9 cellular contexts compared by ENCODE assay signal in genomic region chr9:110256142-110256391, GRCh38. TPM values are rescaled to one million over a fixed set of nuclear protein-coding genes. Genes with fewer than 3 reads are reported as not detected.
DNase-seq lines count a peak whose midpoint lies in the region; ATAC-seq and TF ChIP-seq lines count a peak whose summit lies in the region.
"Had no signal": no experiment of that assay in that cellular context is flagged by ENCODE, and none has a peak within 500 bp of the region (broad histone marks: within the 10 kb centered on the region; RNA-seq: fewer than 3 reads in every experiment).

No MANE protein-coding gene starts in this region.

- peaks cover 42% of the 10 kb centered on the region for H3K4me1 Mint-ChIP-seq in central memory CD8-positive, alpha-beta T cell

- H2BK5ac ChIP-seq in mesendoderm (ENCODE audit: low read length): no peak overlapping the region

- H3K36me3 ChIP-seq in mesendoderm (ENCODE audit: control insufficient read depth, insufficient read depth, low read length) (no peaks in the 10 kb centered on the region), aorta (ENCODE audit: control insufficient read depth in 1 of 2, insufficient read depth in 2 of 2, low read length in 1 of 2) (no peaks in the 10 kb centered on the region)

- no peaks in the 10 kb centered on the region for H3K9me3 ChIP-seq in aorta (ENCODE audit: control insufficient read depth, low read length)

- H3K4me1 ChIP-seq in mesendoderm (ENCODE audit: control insufficient read depth, low read depth, low read length) (peaks cover 4% of the 10 kb centered on the region), aorta (ENCODE audit: control insufficient read depth in 1 of 2, insufficient read depth in 2 of 2, low read length in 2 of 2) (peaks cover 0 to 3% of the 10 kb centered on the region in 2 donors)

- peak overlapping the region; percentile 43 for H3K4me2 ChIP-seq in mesendoderm (ENCODE audit: low read length)

- no peak overlapping the region for H3K23ac ChIP-seq in mesendoderm (ENCODE audit: low read length)

- peak overlapping the region; percentile 85 for H3K9ac ChIP-seq in mesendoderm (ENCODE audit: low read length)

- H3K4me3 ChIP-seq in mesendoderm (ENCODE audit: low read length): peak overlapping the region; percentile 64
- H3K4me3 ChIP-seq in aorta (ENCODE audit: low read length in 2 of 2): peak overlapping the region; percentile 51 to 78

- peak overlapping the region; percentile 86 for H3K27ac Mint-ChIP-seq in central memory CD8-positive, alpha-beta T cell (ENCODE audit: low read depth)

- ATAC-seq in central memory CD8-positive, alpha-beta T cell (replicated peaks; ENCODE audit: extremely low read depth, poor library complexity, severe bottlenecking): no peak
- ATAC-seq in aorta (ENCODE audit: low FRiP score): peak; percentile 62

- TF ChIP-seq CTCF in C4-2B (conservative IDR thresholded peaks at IDR 0.05): no peak

- H4K5ac ChIP-seq in mesendoderm (ENCODE audit: low read length): no peak overlapping the region

- no CpG with 5 or more reads among the region's 29 CpGs for WGBS in mesendoderm (ENCODE audit: extremely low coverage, insufficient coverage, low lambda C conversion rate)
- 0% methylated on average over 19 to 29 of the region's 29 CpGs for WGBS in aorta, 2 donors

- H3K27me3 Mint-ChIP-seq in central memory CD8-positive, alpha-beta T cell: no peaks in the 10 kb centered on the region

- peak overlapping the region; percentile 95 for H3K27ac ChIP-seq in C4-2B
- H3K27ac ChIP-seq in mesendoderm (ENCODE audit: low read depth, low read length): peak overlapping the region; percentile 58
- H3K27ac ChIP-seq in aorta (ENCODE audit: low read depth in 1 of 2, low read length in 2 of 2): peak overlapping the region in 1 of 2 donors; percentile 55

- peak overlapping the region; percentile 21 for H3K4ac ChIP-seq in mesendoderm (ENCODE audit: low read depth, low read length)

- intact Hi-C loops in aorta (cut with DNase I): no loop called here

- H3K27me3 ChIP-seq in mesendoderm (ENCODE audit: insufficient read depth, low read length, poor library complexity) (no peaks in the 10 kb centered on the region), aorta (ENCODE audit: control insufficient read depth in 1 of 2, insufficient read depth in 2 of 2, low read length in 1 of 2) (no peaks in the 10 kb centered on the region)

- H2BK15ac ChIP-seq in mesendoderm (replicated peaks; ENCODE audit: low read depth): no peak overlapping the region

- peak overlapping the region; percentile 84 for H3K56ac ChIP-seq in mesendoderm (ENCODE audit: low read length)

- H3K18ac ChIP-seq in mesendoderm (ENCODE audit: low read length): peak overlapping the region; percentile 43

- peaks cover 5% of the 10 kb centered on the region for H3K36me3 Mint-ChIP-seq in central memory CD8-positive, alpha-beta T cell (ENCODE audit: insufficient read depth)

- no peak overlapping the region for H2BK120ac ChIP-seq in mesendoderm (ENCODE audit: low read depth, low read length)

- H3K9me3 Mint-ChIP-seq in central memory CD8-positive, alpha-beta T cell: no peaks in the 10 kb centered on the region

- H3K79me1 ChIP-seq in mesendoderm (ENCODE audit: low read length): no peaks in the 10 kb centered on the region

- DNase-seq in HT1080 (ENCODE audit: low read depth) (peak; percentile 21), mesendoderm (no peak), aorta (no peak), HPDE6-E6E7 (ENCODE audit: extremely low spot score) (no peak), NCI-H187 (lab: John Stamatoyannopoulos, UW) (no peak), iPS-NIHi11 (ENCODE audit: low spot score) (no peak)
- DNase-seq in central memory CD8-positive, alpha-beta T cell (ENCODE audit: low spot score in 2 of 2): no peak

- H3K4me3 Mint-ChIP-seq in central memory CD8-positive, alpha-beta T cell: peak overlapping the region; percentile 96

- H2AK5ac ChIP-seq in mesendoderm (ENCODE audit: low read length): no peak overlapping the region

- H3K79me2 ChIP-seq in mesendoderm (ENCODE audit: control insufficient read depth, insufficient read depth, low read length): peaks cover 47% of the 10 kb centered on the region

- H4K8ac ChIP-seq in mesendoderm (ENCODE audit: low read depth, low read length): no peak overlapping the region

RNA-seq across cellular contexts. Expression of gene TXN, which starts 0.2 kb away (rescaled TPM):
- total RNA-seq in HT1080 (2014; rRNA removed; shearing (Covaris generic)): 415 and 517 TPM in 2 replicates
- polyA plus RNA-seq in HT1080 (2015; cell fraction: cytosol; rRNA removed): 763 and 789 TPM in 2 replicates
- 261 and 287 TPM in 2 replicates for polyA plus RNA-seq in HT1080 (2015; cell fraction: nucleus; rRNA removed)
- polyA plus RNA-seq in mesendoderm (2013, experiment 1 of 2): 709 TPM
- polyA plus RNA-seq in mesendoderm (2013, experiment 2 of 2): 717 TPM
- 100 to 1,000 TPM; 104 to 133 TPM for total RNA-seq in aorta
- polyA plus RNA-seq in aorta: 100 to 1,000 TPM; 181 to 298 TPM

RNA-seq across cellular contexts. Expression of gene C9orf152, which starts 48.1 kb away (rescaled TPM):
- total RNA-seq in HT1080 (2014; rRNA removed; shearing (Covaris generic)): not detected in 2 replicates
- not detected in 2 replicates for polyA plus RNA-seq in HT1080 (2015; cell fraction: cytosol; rRNA removed)
- polyA plus RNA-seq in HT1080 (2015; cell fraction: nucleus; rRNA removed): not detected in 2 replicates
- 0.01 TPM for polyA plus RNA-seq in mesendoderm (2013, experiment 1 of 2)
- polyA plus RNA-seq in mesendoderm (2013, experiment 2 of 2): not detected
- total RNA-seq in aorta: not detected
- 1 to 10 TPM in 1 of 2 donors, under 1 TPM in 1; 0.38 to 3.1 TPM for polyA plus RNA-seq in aorta
- total RNA-seq: myocyte had no signal
